Comparison of ENCODE assay signal across 25 cellular contexts in the genomic region with DNA sequence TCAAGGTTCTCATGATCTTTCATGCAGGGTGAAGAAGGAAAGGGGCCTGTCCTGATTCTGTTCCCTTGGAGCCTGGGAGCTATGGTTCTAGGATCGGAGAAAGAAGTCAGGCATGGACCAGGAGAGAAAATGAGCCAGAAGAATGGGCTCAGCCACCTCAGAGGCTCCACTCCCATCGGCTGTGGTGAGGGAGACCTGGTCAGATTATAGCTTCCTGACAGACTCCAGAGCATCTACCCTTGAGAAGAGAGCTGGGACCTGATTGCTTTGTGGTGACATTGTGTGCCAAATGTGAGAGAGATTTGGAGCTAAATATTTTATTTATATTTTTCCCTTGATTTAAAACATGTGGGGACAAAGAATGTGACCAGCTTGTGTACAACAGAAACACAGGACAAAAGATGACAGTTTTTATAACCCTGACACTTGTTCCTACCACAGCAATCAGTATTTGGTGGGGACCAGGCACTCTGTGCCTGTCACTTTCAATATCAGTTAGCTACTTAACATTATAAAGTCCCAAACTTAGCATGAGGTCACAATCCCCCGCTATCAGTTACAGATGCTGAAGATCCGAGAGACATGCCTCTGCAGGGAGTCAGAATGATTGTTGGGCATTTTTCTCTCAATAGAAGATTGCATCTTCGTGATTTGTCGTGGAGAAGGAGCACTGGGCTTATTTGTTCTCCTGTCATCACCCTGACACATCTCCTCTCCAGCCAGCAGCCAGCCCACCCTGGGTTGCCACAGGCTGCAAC.
"Had no signal": no experiment of that assay in that cellular context is flagged by ENCODE, and none has a peak within 500 bp of the region (broad histone marks: within the 10 kb centered on the region; RNA-seq: fewer than 3 reads in every experiment).

No MANE protein-coding gene starts in this region.

- H3K4me1 ChIP-seq: pancreas, prostate gland, right lobe of liver, testis, tibial artery, upper lobe of right lung, uterus had no signal

- H3K9me3 ChIP-seq: pancreas, prostate gland, right lobe of liver, sigmoid colon, suprapubic skin, testis, tibial artery, transverse colon, upper lobe of right lung, uterus had no signal

- H3K36me3 ChIP-seq: pancreas, prostate gland, right lobe of liver, sigmoid colon, suprapubic skin, tibial artery, transverse colon, upper lobe of right lung, uterus had no signal

- H3K4me3 ChIP-seq: pancreas, prostate gland, right lobe of liver, sigmoid colon, suprapubic skin, testis, tibial artery, transverse colon, upper lobe of right lung, uterus had no signal

- H3K27me3 ChIP-seq: right lobe of liver, suprapubic skin, testis, tibial artery, transverse colon, upper lobe of right lung, uterus had no signal

- DNase-seq: naive B cell; naive thymus-derived CD8-positive, alpha-beta T cell; nephron progenitor cell; occipital lobe; pancreas; right cardiac atrium; right lobe of liver; sigmoid colon; small intestine; stimulated activated CD4-positive, alpha-beta T cell treated with anti-CD3 and anti-CD28 coated beads, Interleukin-12 subunit alpha, Interleukin-12 subunit beta, amount 100 ng/mL, for 4 hours; stimulated activated CD4-positive, alpha-beta T cell treated with anti-CD3 and anti-CD28 coated beads, Interleukin-1b, Interleukin-23, amount 100 ng/mL, for 48 hours; stimulated activated CD4-positive, alpha-beta T cell treated with anti-CD3 and anti-CD28 coated beads, Interleukin-4, amount 100 ng/mL, for 1 hour; stimulated activated CD4-positive, alpha-beta T cell treated with anti-CD3 and anti-CD28 coated beads, Interleukin-4, amount 100 ng/mL, for 4 hours; stimulated activated CD8-positive, alpha-beta memory T cell treated with anti-CD3 and anti-CD28 coated beads, Interleukin-4, amount 100 ng/mL, for 48 hours; stimulated activated naive CD4-positive, alpha-beta T cell; stimulated activated naive CD8-positive, alpha-beta T cell treated with anti-CD3 and anti-CD28 coated beads, Interleukin-15, amount 100 ng/mL, for 72 hours; stimulated activated naive CD8-positive, alpha-beta T cell treated with anti-CD3 and anti-CD28 coated beads, Interleukin-15, Interleukin-2, amounts not matched to agents 100 U/mL and 50 U/mL, for 24 hours; substantia nigra; testis; tibial artery; transverse colon; upper lobe of right lung; uterus had no signal

- H3K27ac ChIP-seq: pancreas, prostate gland, right lobe of liver, sigmoid colon, suprapubic skin, testis, tibial artery, transverse colon, upper lobe of right lung, uterus had no signal
